ENCODE assay signal across 1 cellular context in the genomic region with DNA sequence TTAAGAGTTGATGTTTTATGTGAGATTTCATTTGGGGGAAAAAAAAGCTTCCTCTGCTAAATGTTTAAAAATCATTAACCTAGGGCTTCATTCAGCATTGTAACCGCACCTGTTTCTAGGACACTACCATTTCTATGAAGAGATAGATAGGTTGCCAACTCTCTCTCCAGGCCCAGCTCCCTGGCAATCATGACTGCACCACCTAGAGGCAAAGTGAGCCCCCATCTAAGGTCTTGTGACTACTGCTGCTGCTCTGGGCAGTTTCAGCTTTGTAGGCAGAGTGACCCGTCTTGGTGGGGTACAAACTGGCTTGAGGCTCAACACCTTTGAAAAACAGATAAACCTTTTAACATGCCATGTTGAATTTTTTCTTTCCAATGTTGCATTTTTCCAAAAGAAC.
TF ChIP-seq lines count a peak whose summit lies in the region.

No MANE protein-coding gene starts in this region.

TF ChIP-seq in WTC11, 78 proteins besides CTCF, POLR2A, EP300 and RAD21 (continued from another document):
- TF ChIP-seq, protein P1, sequence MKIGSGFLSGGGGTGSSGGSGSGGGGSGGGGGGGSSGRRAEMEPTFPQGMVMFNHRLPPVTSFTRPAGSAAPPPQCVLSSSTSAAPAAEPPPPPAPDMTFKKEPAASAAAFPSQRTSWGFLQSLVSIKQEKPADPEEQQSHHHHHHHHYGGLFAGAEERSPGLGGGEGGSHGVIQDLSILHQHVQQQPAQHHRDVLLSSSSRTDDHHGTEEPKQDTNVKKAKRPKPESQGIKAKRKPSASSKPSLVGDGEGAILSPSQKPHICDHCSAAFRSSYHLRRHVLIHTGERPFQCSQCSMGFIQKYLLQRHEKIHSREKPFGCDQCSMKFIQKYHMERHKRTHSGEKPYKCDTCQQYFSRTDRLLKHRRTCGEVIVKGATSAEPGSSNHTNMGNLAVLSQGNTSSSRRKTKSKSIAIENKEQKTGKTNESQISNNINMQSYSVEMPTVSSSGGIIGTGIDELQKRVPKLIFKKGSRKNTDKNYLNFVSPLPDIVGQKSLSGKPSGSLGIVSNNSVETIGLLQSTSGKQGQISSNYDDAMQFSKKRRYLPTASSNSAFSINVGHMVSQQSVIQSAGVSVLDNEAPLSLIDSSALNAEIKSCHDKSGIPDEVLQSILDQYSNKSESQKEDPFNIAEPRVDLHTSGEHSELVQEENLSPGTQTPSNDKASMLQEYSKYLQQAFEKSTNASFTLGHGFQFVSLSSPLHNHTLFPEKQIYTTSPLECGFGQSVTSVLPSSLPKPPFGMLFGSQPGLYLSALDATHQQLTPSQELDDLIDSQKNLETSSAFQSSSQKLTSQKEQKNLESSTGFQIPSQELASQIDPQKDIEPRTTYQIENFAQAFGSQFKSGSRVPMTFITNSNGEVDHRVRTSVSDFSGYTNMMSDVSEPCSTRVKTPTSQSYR (CRISPR knock-in tag; IDR thresholded peaks at IDR 0.05), result no peak
- TF ChIP-seq TP53 (CRISPR knock-in tag; IDR thresholded peaks at IDR 0.05), result no peak
- TF ChIP-seq TEAD4 (CRISPR knock-in tag; IDR thresholded peaks at IDR 0.05), result no peak
- no peak for TF ChIP-seq GRHL2 (CRISPR knock-in tag; IDR thresholded peaks at IDR 0.05; ENCODE audit: insufficient replicate concordance, severe bottlenecking)
- no peak for TF ChIP-seq MYBL2 (CRISPR knock-in tag; IDR thresholded peaks at IDR 0.05)
- TF ChIP-seq, protein P2, sequence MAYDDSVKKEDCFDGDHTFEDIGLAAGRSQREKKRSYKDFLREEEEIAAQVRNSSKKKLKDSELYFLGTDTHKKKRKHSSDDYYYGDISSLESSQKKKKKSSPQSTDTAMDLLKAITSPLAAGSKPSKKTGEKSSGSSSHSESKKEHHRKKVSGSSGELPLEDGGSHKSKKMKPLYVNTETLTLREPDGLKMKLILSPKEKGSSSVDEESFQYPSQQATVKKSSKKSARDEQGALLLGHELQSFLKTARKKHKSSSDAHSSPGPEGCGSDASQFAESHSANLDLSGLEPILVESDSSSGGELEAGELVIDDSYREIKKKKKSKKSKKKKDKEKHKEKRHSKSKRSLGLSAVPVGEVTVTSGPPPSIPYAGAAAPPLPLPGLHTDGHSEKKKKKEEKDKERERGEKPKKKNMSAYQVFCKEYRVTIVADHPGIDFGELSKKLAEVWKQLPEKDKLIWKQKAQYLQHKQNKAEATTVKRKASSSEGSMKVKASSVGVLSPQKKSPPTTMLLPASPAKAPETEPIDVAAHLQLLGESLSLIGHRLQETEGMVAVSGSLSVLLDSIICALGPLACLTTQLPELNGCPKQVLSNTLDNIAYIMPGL (CRISPR knock-in tag; IDR thresholded peaks at IDR 0.05), result no peak
- TF ChIP-seq, protein P3, sequence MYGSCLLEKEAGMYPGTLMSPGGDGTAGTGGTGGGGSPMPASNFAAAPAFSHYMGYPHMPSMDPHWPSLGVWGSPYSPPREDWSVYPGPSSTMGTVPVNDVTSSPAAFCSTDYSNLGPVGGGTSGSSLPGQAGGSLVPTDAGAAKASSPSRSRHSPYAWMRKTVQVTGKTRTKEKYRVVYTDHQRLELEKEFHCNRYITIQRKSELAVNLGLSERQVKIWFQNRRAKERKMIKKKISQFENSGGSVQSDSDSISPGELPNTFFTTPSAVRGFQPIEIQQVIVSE (CRISPR knock-in tag; IDR thresholded peaks at IDR 0.05; ENCODE audit: borderline replicate concordance), result no peak
- TF ChIP-seq, protein P4, sequence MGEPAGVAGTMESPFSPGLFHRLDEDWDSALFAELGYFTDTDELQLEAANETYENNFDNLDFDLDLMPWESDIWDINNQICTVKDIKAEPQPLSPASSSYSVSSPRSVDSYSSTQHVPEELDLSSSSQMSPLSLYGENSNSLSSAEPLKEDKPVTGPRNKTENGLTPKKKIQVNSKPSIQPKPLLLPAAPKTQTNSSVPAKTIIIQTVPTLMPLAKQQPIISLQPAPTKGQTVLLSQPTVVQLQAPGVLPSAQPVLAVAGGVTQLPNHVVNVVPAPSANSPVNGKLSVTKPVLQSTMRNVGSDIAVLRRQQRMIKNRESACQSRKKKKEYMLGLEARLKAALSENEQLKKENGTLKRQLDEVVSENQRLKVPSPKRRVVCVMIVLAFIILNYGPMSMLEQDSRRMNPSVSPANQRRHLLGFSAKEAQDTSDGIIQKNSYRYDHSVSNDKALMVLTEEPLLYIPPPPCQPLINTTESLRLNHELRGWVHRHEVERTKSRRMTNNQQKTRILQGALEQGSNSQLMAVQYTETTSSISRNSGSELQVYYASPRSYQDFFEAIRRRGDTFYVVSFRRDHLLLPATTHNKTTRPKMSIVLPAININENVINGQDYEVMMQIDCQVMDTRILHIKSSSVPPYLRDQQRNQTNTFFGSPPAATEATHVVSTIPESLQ (CRISPR knock-in tag; IDR thresholded peaks at IDR 0.05), result no peak
- TF ChIP-seq PRRX2 (CRISPR knock-in tag; IDR thresholded peaks at IDR 0.05), result no peak
- no peak for TF ChIP-seq SOX15 (CRISPR knock-in tag; IDR thresholded peaks at IDR 0.05)
- TF ChIP-seq, protein P5, sequence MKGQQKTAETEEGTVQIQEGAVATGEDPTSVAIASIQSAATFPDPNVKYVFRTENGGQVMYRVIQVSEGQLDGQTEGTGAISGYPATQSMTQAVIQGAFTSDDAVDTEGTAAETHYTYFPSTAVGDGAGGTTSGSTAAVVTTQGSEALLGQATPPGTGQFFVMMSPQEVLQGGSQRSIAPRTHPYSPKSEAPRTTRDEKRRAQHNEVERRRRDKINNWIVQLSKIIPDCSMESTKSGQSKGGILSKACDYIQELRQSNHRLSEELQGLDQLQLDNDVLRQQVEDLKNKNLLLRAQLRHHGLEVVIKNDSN (CRISPR knock-in tag; IDR thresholded peaks at IDR 0.05), result no peak
- TF ChIP-seq, protein P6, sequence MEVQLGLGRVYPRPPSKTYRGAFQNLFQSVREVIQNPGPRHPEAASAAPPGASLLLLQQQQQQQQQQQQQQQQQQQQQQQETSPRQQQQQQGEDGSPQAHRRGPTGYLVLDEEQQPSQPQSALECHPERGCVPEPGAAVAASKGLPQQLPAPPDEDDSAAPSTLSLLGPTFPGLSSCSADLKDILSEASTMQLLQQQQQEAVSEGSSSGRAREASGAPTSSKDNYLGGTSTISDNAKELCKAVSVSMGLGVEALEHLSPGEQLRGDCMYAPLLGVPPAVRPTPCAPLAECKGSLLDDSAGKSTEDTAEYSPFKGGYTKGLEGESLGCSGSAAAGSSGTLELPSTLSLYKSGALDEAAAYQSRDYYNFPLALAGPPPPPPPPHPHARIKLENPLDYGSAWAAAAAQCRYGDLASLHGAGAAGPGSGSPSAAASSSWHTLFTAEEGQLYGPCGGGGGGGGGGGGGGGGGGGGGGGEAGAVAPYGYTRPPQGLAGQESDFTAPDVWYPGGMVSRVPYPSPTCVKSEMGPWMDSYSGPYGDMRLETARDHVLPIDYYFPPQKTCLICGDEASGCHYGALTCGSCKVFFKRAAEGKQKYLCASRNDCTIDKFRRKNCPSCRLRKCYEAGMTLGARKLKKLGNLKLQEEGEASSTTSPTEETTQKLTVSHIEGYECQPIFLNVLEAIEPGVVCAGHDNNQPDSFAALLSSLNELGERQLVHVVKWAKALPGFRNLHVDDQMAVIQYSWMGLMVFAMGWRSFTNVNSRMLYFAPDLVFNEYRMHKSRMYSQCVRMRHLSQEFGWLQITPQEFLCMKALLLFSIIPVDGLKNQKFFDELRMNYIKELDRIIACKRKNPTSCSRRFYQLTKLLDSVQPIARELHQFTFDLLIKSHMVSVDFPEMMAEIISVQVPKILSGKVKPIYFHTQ (CRISPR knock-in tag; IDR thresholded peaks at IDR 0.05), result no peak
- TF ChIP-seq JAZF1 (CRISPR knock-in tag; IDR thresholded peaks at IDR 0.05), result no peak
- TF ChIP-seq, protein P7, sequence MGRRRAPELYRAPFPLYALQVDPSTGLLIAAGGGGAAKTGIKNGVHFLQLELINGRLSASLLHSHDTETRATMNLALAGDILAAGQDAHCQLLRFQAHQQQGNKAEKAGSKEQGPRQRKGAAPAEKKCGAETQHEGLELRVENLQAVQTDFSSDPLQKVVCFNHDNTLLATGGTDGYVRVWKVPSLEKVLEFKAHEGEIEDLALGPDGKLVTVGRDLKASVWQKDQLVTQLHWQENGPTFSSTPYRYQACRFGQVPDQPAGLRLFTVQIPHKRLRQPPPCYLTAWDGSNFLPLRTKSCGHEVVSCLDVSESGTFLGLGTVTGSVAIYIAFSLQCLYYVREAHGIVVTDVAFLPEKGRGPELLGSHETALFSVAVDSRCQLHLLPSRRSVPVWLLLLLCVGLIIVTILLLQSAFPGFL (CRISPR knock-in tag; IDR thresholded peaks at IDR 0.05; ENCODE audit: borderline replicate concordance), result no peak
- TF ChIP-seq, protein P8, sequence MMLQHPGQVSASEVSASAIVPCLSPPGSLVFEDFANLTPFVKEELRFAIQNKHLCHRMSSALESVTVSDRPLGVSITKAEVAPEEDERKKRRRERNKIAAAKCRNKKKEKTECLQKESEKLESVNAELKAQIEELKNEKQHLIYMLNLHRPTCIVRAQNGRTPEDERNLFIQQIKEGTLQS (CRISPR knock-in tag; conservative IDR thresholded peaks at IDR 0.05), result no peak
TF ChIP-seq in WTC11: peak in this region for 0.
